Comparison of ENCODE assay signal across 16 cellular contexts in the genomic region with DNA sequence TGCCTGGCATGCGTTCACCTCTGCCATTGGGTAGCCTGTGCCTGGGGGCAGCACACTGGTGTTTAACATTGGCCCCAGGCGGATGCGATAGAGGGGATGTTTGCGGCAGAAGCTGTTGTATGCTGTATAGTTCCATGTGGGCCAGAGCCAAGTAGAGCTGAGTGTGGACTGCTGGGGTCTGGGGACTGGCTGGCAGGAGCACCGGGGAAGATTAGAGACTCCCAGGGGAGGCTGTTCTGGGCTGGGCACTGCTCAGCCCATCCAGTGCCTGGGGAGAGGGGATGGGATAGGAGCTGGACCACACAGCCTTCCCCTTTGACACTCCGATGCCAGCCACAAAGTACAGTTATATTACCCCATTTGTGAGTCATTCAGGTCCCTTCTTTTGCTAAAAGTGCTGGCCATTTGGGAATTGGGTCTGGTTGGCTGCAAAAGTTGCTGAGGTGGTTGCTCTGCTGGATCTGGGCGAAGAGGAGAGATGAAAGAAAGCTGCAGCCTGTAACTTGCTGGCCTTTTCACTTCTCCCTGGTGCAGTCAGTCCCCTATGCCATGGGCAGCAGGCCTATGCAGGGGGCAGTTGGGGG.
DNase-seq lines count a peak whose midpoint lies in the region; ATAC-seq and TF ChIP-seq lines count a peak whose summit lies in the region.
"Had no signal": no experiment of that assay in that cellular context is flagged by ENCODE, and none has a peak within 500 bp of the region (broad histone marks: within the 10 kb centered on the region; RNA-seq: fewer than 3 reads in every experiment).

No MANE protein-coding gene starts in this region.

- peak overlapping the region; percentile 16 for H3K4me3 Mint-ChIP-seq in central memory CD8-positive, alpha-beta T cell
- H3K4me3 Mint-ChIP-seq: activated naive CD4-positive, alpha-beta T cell treated with anti-CD3 and anti-CD28 coated beads, Interleukin-2, amount 50 U/mL, for 24 hours had no signal

- peaks cover 58% of the 10 kb centered on the region for H3K4me1 Mint-ChIP-seq in central memory CD8-positive, alpha-beta T cell

- TF ChIP-seq EP300 in stomach (IDR thresholded peaks at IDR 0.05), result no peak

- H3K9me3 Mint-ChIP-seq in central memory CD8-positive, alpha-beta T cell, result no peaks in the 10 kb centered on the region
- H3K9me3 Mint-ChIP-seq: activated naive CD4-positive, alpha-beta T cell treated with anti-CD3 and anti-CD28 coated beads, Interleukin-2, amount 50 U/mL, for 24 hours had no signal

- TF ChIP-seq CTCF in left lung (IDR thresholded peaks at IDR 0.05), result no peak
- no peak for TF ChIP-seq CTCF in stomach (IDR thresholded peaks at IDR 0.05)

- H3K36me3 Mint-ChIP-seq in central memory CD8-positive, alpha-beta T cell (ENCODE audit: insufficient read depth), result peaks cover 33% of the 10 kb centered on the region

- H3K4me3 ChIP-seq in SJCRH30 (peak overlapping the region; percentile 25), left lung (no peak overlapping the region), stomach (no peak overlapping the region)
- H3K4me3 ChIP-seq: prostate gland had no signal

- WGBS in stomach, 5 donors, result 80 to 95% (median 91%) methylated on average over 7 of the region's 7 CpGs

- no peaks in the 10 kb centered on the region for H3K9me3 ChIP-seq in SJCRH30 (replicated peaks)
- no peaks in the 10 kb centered on the region for H3K9me3 ChIP-seq in left lung
- H3K9me3 ChIP-seq in stomach, result no peaks in the 10 kb centered on the region
- H3K9me3 ChIP-seq: prostate gland had no signal

- H3K27ac ChIP-seq in SJCRH30 (peak overlapping the region; percentile 85), left lung (no peak overlapping the region), stomach (peak overlapping the region in 4 of 5 donors; percentile 50 to 83 (median 64))
- H3K27ac ChIP-seq: epithelial cell of prostate had no signal

- no peak for ATAC-seq in central memory CD8-positive, alpha-beta T cell (replicated peaks; ENCODE audit: extremely low read depth, poor library complexity, severe bottlenecking)
- no peak for ATAC-seq in left lung

- H3K36me3 ChIP-seq in SJCRH30 (no peaks in the 10 kb centered on the region), left lung (peaks cover 0 to 36% of the 10 kb centered on the region in 2 donors), stomach (peaks cover 5 to 56% (median 41%) of the 10 kb centered on the region in 4 donors)
- H3K36me3 ChIP-seq: prostate gland had no signal

- peaks cover 34% of the 10 kb centered on the region for H3K4me1 ChIP-seq in SJCRH30
- H3K4me1 ChIP-seq in left lung, result no peaks in the 10 kb centered on the region
- H3K4me1 ChIP-seq in stomach, result peaks cover 0 to 48% (median 30%) of the 10 kb centered on the region in 4 donors
- H3K4me1 ChIP-seq: prostate gland had no signal

- TF ChIP-seq POLR2A in stomach (IDR thresholded peaks at IDR 0.05), result no peak

- H3K27me3 Mint-ChIP-seq in central memory CD8-positive, alpha-beta T cell, result no peaks in the 10 kb centered on the region
- H3K27me3 Mint-ChIP-seq: activated naive CD4-positive, alpha-beta T cell treated with anti-CD3 and anti-CD28 coated beads, Interleukin-2, amount 50 U/mL, for 24 hours had no signal

- H3K27me3 ChIP-seq in SJCRH30 (no peaks in the 10 kb centered on the region), left lung (no peaks in the 10 kb centered on the region), stomach (no peaks in the 10 kb centered on the region)

- peak in 1 of 2 experiments; percentile 35 for DNase-seq in SJCRH30
- no peak for DNase-seq in central memory CD8-positive, alpha-beta T cell (ENCODE audit: low spot score in 2 of 2)
- DNase-seq in left lung, result peak; percentile 14 to 20
- no peak for DNase-seq in stomach
- DNase-seq in SKM-1 (lab: John Stamatoyannopoulos, UW; ENCODE audit: unreplicated experiment), result no peak
- DNase-seq in NCI-H524 (lab: John Stamatoyannopoulos, UW), result no peak
- no peak for DNase-seq in cerebellar cortex (ENCODE audit: low spot score)
- DNase-seq: activated CD4-positive, alpha-beta T cell treated with anti-CD3 and anti-CD28 coated beads for 4 hours; activated T-cell treated with anti-CD3 and anti-CD28 coated beads for 4 hours; DMS79; kidney glomerular epithelial cell; NCI-H1092 treated with DMSO at 0.1 percent for 48 hours; T-helper 2 cell had no signal

- H3K27ac Mint-ChIP-seq in central memory CD8-positive, alpha-beta T cell (ENCODE audit: low read depth), result peak overlapping the region; percentile 61
- H3K27ac Mint-ChIP-seq: activated naive CD4-positive, alpha-beta T cell treated with anti-CD3 and anti-CD28 coated beads, Interleukin-2, amount 50 U/mL, for 24 hours had no signal

- intact Hi-C loops in left lung (cut with DNase I), result no loop called here
- intact Hi-C loops in stomach (cut with DNase I; ENCODE audit: low total_unique reads), result no loop called here

Comparison
In these comparisons a context has a peak if more than half of its experiments do, and no peak if none do; other contexts are left out.
1. DNase-seq: peak in left lung (2 of 2); none in central memory CD8-positive, alpha-beta T cell (0 of 2), stomach (single experiment), SKM-1 (single experiment), NCI-H524 (0 of 2) and cerebellar cortex (single experiment).
2. H3K27ac ChIP-seq: peak in SJCRH30 (single experiment) and stomach (4 of 5); none in left lung (0 of 2).